In genomic region chr2:109638807-109639206, GRCh38 we compare ENCODE assay signal across 1 cellular context.
TF ChIP-seq lines count a peak whose summit lies in the region.

No MANE protein-coding gene starts in this region.

TF ChIP-seq in endothelial cell of umbilical vein, 7 proteins besides CTCF, POLR2A, EP300 and RAD21:
- no peak for TF ChIP-seq EZH2 (IDR thresholded peaks at IDR 0.05; ENCODE audit: borderline replicate concordance, low read depth, low read length, severe bottlenecking)
- no peak for TF ChIP-seq POLR2AphosphoS5 (IDR thresholded peaks at IDR 0.05; ENCODE audit: insufficient read depth, low read depth, low read length)
- TF ChIP-seq MYC (IDR thresholded peaks at IDR 0.05; ENCODE audit: low read depth, low read length), result no peak
- no peak for TF ChIP-seq JUN (IDR thresholded peaks at IDR 0.05; ENCODE audit: borderline replicate concordance, insufficient read depth, insufficient read length, low read depth)
- no peak for TF ChIP-seq MAX (IDR thresholded peaks at IDR 0.05; ENCODE audit: insufficient read depth, insufficient read length)
- no peak for TF ChIP-seq FOS (IDR thresholded peaks at IDR 0.05; ENCODE audit: borderline replicate concordance, insufficient read depth, low read length)
- TF ChIP-seq GATA2 (IDR thresholded peaks at IDR 0.05; ENCODE audit: insufficient read depth, insufficient read length, low read depth, low read length), result no peak
